In genomic region chr17:75975187-75975586, GRCh38 we compare ENCODE assay signal across 2 cellular contexts. TPM values are rescaled to one million over a fixed set of nuclear protein-coding genes. Genes with fewer than 3 reads are reported as not detected.
"Had no signal": no experiment of that assay in that cellular context is flagged by ENCODE, and none has a peak within 500 bp of the region (broad histone marks: within the 10 kb centered on the region; RNA-seq: fewer than 3 reads in every experiment).

No MANE protein-coding gene starts in this region.

RNA-seq across cellular contexts. Expression of gene EVPL, which starts 51.9 kb away (rescaled TPM):
- total RNA-seq: endothelial cell of umbilical vein, fibroblast of lung had no signal
- polyA plus RNA-seq: endothelial cell of umbilical vein, fibroblast of lung had no signal
